In the genomic region with DNA sequence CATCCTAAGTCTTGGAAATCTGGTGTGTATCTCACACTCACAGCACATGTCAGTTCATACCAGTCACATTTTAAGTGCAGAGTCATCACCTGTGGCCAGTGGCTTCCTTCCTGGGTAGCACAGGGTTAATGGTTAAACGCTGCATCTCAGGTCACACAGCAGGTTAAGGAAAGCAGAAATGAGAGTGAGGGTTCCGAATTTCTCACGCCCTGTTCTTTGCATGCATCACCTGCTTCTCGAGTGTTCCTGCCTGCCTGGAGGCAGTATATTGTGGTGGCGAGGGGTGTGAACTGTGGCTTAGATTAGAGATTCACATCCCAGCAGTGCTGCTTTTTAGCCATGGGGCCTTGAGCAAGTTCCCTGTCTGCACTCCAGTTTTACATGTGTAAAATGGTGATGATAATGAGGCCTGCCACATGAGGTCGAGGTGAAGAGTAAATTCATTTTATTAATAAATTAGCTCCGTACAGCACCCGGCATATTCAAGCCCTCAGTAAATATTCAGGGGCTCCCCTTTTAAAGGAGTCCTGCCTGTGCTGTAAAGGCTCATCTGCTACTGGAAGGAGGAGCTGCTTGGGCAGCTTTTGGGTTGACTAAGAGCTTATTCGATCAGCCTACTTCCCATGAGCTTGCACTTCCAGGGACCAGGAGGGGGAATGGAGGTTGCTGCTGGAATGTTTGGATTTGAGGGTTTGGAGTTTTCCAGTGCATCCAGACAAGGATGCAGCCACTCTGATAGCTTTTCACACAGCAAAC, we compare ENCODE assay signal across 8 cellular contexts.
A peak's percentile ranks its signal among the peaks of the same experiment; 100 is the strongest.
DNase-seq lines count a peak whose midpoint lies in the region; ATAC-seq and TF ChIP-seq lines count a peak whose summit lies in the region.

No MANE protein-coding gene starts in this region.

- peaks cover 8% of the 10 kb centered on the region for H3K36me3 Mint-ChIP-seq in natural killer cell

- peak; percentile 4 for DNase-seq in NCI-H128 (lab: John Stamatoyannopoulos, UW; ENCODE audit: unreplicated experiment)
- DNase-seq in natural killer cell, result peak; percentile 35
- no peak for DNase-seq in activated T-cell treated with anti-CD3 and anti-CD28 coated beads, Interleukin-2, amount 50 U/mL, for 48 hours
- DNase-seq in NCI-H226, result no peak
- no peak for DNase-seq in SKM-1 (lab: John Stamatoyannopoulos, UW; ENCODE audit: unreplicated experiment)
- DNase-seq in left colon, result no peak

- intact Hi-C loops in natural killer cell (cut with micrococcal nuclease) (loop anchor here (10.0 kb wide), 1 partner anchor 190 kb away; the partner anchor contains the start of gene GALNT10), left colon (cut with DNase I, micrococcal nuclease) (no loop called here)

- peaks cover 29 to 40% of the 10 kb centered on the region in 2 donors for H3K4me1 Mint-ChIP-seq in natural killer cell

- peak overlapping the region; percentile 67 for H3K4me3 Mint-ChIP-seq in natural killer cell

- no peak for TF ChIP-seq CTCF in natural killer cell (IDR thresholded peaks at IDR 0.05)

- peak overlapping the region; percentile 89 to 92 for H3K27ac Mint-ChIP-seq in natural killer cell

- no peaks in the 10 kb centered on the region for H3K27me3 Mint-ChIP-seq in natural killer cell (ENCODE audit: low read depth in 2 of 2)

- H3K9me3 Mint-ChIP-seq in natural killer cell, result no peaks in the 10 kb centered on the region

- ATAC-seq in GM18870 (IDR thresholded peaks at IDR 0.05; ENCODE audit: unreplicated experiment) (peak; percentile 99), HG02588 (IDR thresholded peaks at IDR 0.05; ENCODE audit: unreplicated experiment) (peak; percentile 99), natural killer cell (peak; percentile 75 to 85 (median 81)), left colon (no peak)

Comparison
In these comparisons a context has a peak if more than half of its experiments do, and no peak if none do; other contexts are left out.
1. DNase-seq: peak in NCI-H128 (single experiment) and natural killer cell (single experiment); none in activated T-cell treated with anti-CD3 and anti-CD28 coated beads, Interleukin-2, amount 50 U/mL, for 48 hours (0 of 2), NCI-H226 (single experiment), SKM-1 (single experiment) and left colon (0 of 2).